29 cellular contexts compared by ENCODE assay signal in genomic region chr6:160882019-160882418, GRCh38.
"Had no signal": no experiment of that assay in that cellular context is flagged by ENCODE, and none has a peak within 500 bp of the region (broad histone marks: within the 10 kb centered on the region; RNA-seq: fewer than 3 reads in every experiment).

No MANE protein-coding gene starts in this region.

- H3K4me3 ChIP-seq: adrenal gland, body of pancreas, cardiac muscle cell, colonic mucosa, dorsolateral prefrontal cortex, pancreas, prostate gland, sigmoid colon, tibial nerve had no signal

- FAIRE-seq: endothelial cell of umbilical vein, islet of Langerhans, pancreas had no signal

- DNase-seq: activated CD4-positive, alpha-beta memory T cell treated with anti-CD3 and anti-CD28 coated beads for 36 hours; activated CD4-positive, alpha-beta T cell treated with anti-CD3 and anti-CD28 coated beads, Interleukin-2, amount 10 ng/mL, durations not matched to agents 24 days and 14 days; activated CD4-positive, CD25-positive, alpha-beta regulatory T cell treated with anti-CD3 and anti-CD28 coated beads, Interleukin-2, amount 50 U/mL, for 72 hours; activated CD8-positive, alpha-beta memory T cell treated with anti-CD3 and anti-CD28 coated beads, Interleukin-2, amount 50 U/mL, for 4 hours; activated effector memory CD4-positive, alpha-beta T cell treated with anti-CD3 and anti-CD28 coated beads, Interleukin-2, amount 50 U/mL, for 16 hours; activated naive CD4-positive, alpha-beta T cell treated with anti-CD3 and anti-CD28 coated beads for 36 hours; activated naive CD8-positive, alpha-beta T cell treated with anti-CD3 and anti-CD28 coated beads for 36 hours; activated T-cell treated with anti-CD3 and anti-CD28 coated beads, Interleukin-2, amount 50 U/mL, for 1 hour; aorta; body of pancreas; cerebellar nuclear complex; colonic mucosa; dorsolateral prefrontal cortex; effector memory CD4-positive, alpha-beta T cell; naive thymus-derived CD4-positive, alpha-beta T cell; nucleus accumbens; pancreas; retina; sigmoid colon; stimulated activated CD4-positive, alpha-beta T cell treated with anti-CD3 and anti-CD28 coated beads, Interleukin-2, amount 100 ng/mL, for 48 hours; stimulated activated naive CD4-positive, alpha-beta T cell treated with Interleukin-2 at 50 U/mL for 16 hours; T-helper 2 cell had no signal

- H3K27me3 ChIP-seq: adrenal gland, body of pancreas, cardiac muscle cell, colonic mucosa, foreskin keratinocyte, pancreas, sigmoid colon, tibial nerve had no signal

- ATAC-seq: body of pancreas; naive thymus-derived CD4-positive, alpha-beta T cell had no signal

- H3K9me3 ChIP-seq: body of pancreas, colonic mucosa, pancreas, prostate gland, sigmoid colon, tibial nerve had no signal

- H3K27ac ChIP-seq: body of pancreas, cardiac muscle cell, colonic mucosa, dorsolateral prefrontal cortex, foreskin keratinocyte, pancreas, prostate gland, sigmoid colon, tibial nerve had no signal

- H3K36me3 ChIP-seq: adrenal gland, cardiac muscle cell, colonic mucosa, pancreas, prostate gland, sigmoid colon, tibial nerve had no signal

- H3K4me1 ChIP-seq: colonic mucosa, pancreas, sigmoid colon had no signal
